In the genomic region with DNA sequence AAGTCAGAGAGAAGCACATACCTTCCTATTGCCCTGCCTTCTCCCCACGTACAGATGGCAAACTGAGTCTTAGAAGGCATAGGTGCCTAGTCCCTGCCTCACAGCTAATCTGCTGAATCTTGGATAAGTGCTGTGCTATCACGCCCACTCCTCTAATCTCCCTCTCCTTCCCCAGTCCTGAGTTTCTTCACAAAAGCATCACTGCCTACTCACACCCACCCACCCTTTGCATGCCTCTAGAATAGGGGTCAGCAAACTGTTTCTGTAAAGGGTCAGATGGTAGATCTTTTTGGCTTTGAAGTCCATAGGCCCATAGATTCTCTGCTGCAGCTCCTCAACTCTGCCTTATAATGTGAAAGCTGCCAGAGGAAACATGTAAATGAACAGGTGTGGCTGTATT, we compare ENCODE assay signal across 1 cellular context.
TF ChIP-seq lines count a peak whose summit lies in the region.

No MANE protein-coding gene starts in this region.

TF ChIP-seq in HepG2, 621 proteins besides CTCF, POLR2A, EP300 and RAD21 (continued from another document):
- TF ChIP-seq, protein P1, sequence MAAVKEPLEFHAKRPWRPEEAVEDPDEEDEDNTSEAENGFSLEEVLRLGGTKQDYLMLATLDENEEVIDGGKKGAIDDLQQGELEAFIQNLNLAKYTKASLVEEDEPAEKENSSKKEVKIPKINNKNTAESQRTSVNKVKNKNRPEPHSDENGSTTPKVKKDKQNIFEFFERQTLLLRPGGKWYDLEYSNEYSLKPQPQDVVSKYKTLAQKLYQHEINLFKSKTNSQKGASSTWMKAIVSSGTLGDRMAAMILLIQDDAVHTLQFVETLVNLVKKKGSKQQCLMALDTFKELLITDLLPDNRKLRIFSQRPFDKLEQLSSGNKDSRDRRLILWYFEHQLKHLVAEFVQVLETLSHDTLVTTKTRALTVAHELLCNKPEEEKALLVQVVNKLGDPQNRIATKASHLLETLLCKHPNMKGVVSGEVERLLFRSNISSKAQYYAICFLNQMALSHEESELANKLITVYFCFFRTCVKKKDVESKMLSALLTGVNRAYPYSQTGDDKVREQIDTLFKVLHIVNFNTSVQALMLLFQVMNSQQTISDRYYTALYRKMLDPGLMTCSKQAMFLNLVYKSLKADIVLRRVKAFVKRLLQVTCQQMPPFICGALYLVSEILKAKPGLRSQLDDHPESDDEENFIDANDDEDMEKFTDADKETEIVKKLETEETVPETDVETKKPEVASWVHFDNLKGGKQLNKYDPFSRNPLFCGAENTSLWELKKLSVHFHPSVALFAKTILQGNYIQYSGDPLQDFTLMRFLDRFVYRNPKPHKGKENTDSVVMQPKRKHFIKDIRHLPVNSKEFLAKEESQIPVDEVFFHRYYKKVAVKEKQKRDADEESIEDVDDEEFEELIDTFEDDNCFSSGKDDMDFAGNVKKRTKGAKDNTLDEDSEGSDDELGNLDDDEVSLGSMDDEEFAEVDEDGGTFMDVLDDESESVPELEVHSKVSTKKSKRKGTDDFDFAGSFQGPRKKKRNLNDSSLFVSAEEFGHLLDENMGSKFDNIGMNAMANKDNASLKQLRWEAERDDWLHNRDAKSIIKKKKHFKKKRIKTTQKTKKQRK (IDR thresholded peaks at IDR 0.05; ENCODE audit: low read length) = no peak
- TF ChIP-seq, protein P2, sequence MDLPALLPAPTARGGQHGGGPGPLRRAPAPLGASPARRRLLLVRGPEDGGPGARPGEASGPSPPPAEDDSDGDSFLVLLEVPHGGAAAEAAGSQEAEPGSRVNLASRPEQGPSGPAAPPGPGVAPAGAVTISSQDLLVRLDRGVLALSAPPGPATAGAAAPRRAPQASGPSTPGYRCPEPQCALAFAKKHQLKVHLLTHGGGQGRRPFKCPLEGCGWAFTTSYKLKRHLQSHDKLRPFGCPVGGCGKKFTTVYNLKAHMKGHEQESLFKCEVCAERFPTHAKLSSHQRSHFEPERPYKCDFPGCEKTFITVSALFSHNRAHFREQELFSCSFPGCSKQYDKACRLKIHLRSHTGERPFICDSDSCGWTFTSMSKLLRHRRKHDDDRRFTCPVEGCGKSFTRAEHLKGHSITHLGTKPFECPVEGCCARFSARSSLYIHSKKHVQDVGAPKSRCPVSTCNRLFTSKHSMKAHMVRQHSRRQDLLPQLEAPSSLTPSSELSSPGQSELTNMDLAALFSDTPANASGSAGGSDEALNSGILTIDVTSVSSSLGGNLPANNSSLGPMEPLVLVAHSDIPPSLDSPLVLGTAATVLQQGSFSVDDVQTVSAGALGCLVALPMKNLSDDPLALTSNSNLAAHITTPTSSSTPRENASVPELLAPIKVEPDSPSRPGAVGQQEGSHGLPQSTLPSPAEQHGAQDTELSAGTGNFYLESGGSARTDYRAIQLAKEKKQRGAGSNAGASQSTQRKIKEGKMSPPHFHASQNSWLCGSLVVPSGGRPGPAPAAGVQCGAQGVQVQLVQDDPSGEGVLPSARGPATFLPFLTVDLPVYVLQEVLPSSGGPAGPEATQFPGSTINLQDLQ (CRISPR knock-in tag; IDR thresholded peaks at IDR 0.05) = peak; percentile 45; the same call in 1 of the 2 replicates
- TF ChIP-seq MTERF4 (CRISPR knock-in tag; IDR thresholded peaks at IDR 0.05) = no peak
